ENCODE assay signal across 19 cellular contexts in the genomic region with DNA sequence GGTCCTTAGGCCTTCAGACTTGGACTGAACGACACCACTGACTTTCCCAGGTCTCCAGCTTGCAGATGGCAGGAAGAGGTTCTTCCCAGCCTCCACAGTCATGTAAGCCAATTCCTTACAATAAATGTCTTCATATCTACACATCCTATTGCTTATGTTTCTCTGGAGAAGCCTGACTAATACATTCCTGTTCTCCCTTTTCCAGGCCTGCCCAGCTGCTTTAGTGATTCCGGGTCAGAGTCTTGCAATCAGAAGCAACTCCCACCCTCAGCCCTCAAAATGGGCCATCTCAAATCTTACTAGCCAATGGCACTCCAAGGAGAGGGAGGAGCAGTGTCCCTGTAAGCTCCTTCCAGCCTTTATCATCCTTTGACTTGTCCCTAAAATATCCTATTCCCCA. TPM values are rescaled to one million over a fixed set of nuclear protein-coding genes. Genes with fewer than 3 reads are reported as not detected.
"Had no signal": no experiment of that assay in that cellular context is flagged by ENCODE, and none has a peak within 500 bp of the region (broad histone marks: within the 10 kb centered on the region; RNA-seq: fewer than 3 reads in every experiment).

No MANE protein-coding gene starts in this region.

- H3K9me3 ChIP-seq: heart left ventricle, mucosa of descending colon, ovary, psoas muscle, testis had no signal

- FAIRE-seq: endometrium, frontal cortex had no signal

- H3K4me3 ChIP-seq: heart left ventricle, mucosa of descending colon, ovary, psoas muscle, testis had no signal

- DNase-seq: activated B cell treated with CpG ODN at 0.5 μM for 24 hours; activated CD4-positive, alpha-beta memory T cell treated with anti-CD3 and anti-CD28 coated beads for 36 hours; activated CD4-positive, alpha-beta T cell treated with anti-CD3 and anti-CD28 coated beads for 4 hours; activated naive CD4-positive, alpha-beta T cell; activated naive CD8-positive, alpha-beta T cell treated with anti-CD3 and anti-CD28 coated beads for 36 hours; cortex of kidney; heart left ventricle; mucosa of descending colon; naive B cell; ovary; psoas muscle; stimulated activated CD4-positive, alpha-beta T cell treated with anti-CD3 and anti-CD28 coated beads, Interleukin-4, amount 100 ng/mL, for 24 hours; SW 1271; T-helper 2 cell; testis had no signal

- H3K27me3 ChIP-seq: heart left ventricle, ovary, testis had no signal

- H3K4me1 ChIP-seq: psoas muscle had no signal

- H3K27ac ChIP-seq: heart left ventricle, ovary, psoas muscle, testis had no signal

- H3K36me3 ChIP-seq: heart left ventricle, ovary had no signal

RNA-seq across cellular contexts. Expression of gene SLC1A7, which starts 37.8 kb away (rescaled TPM):
- total RNA-seq: activated B cell treated with CpG ODN at 0.5 μM for 24 hours; activated CD4-positive, alpha-beta memory T cell treated with anti-CD3 and anti-CD28 coated beads for 36 hours; activated naive CD8-positive, alpha-beta T cell treated with anti-CD3 and anti-CD28 coated beads for 36 hours; activated T-helper 17 cell treated with anti-CD3 and anti-CD28 coated beads, Interleukin-2, amount 50 U/mL, for 72 hours; frontal cortex; neural crest cell had no signal
